ENCODE assay signal across 8 cellular contexts in genomic region chr13:50713849-50714248, GRCh38.
DNase-seq lines count a peak whose midpoint lies in the region; ATAC-seq and TF ChIP-seq lines count a peak whose summit lies in the region.

No MANE protein-coding gene starts in this region.

- POLR2A ChIA-PET in naive thymus-derived CD4-positive, alpha-beta T cell (lab: Charles Lee) = no interaction called here

- peaks cover 0 to 11% of the 10 kb centered on the region in 2 donors for H3K4me1 ChIP-seq in adrenal gland (replicated peaks in 1 of 2)
- H3K4me1 ChIP-seq in naive thymus-derived CD4-positive, alpha-beta T cell (ENCODE audit: control insufficient read depth in 2 of 2, insufficient read depth in 2 of 2, low read length in 2 of 2) = peaks cover 8% of the 10 kb centered on the region in 2 donors

- H3K4me3 Mint-ChIP-seq in IgD-negative memory B cell = peak overlapping the region in 3 of 4 donors; percentile 51 to 83 (median 79)
- H3K4me3 Mint-ChIP-seq in naive thymus-derived CD4-positive, alpha-beta T cell = peak overlapping the region; percentile 68 to 85 (median 78)

- H3K27ac Mint-ChIP-seq in IgD-negative memory B cell = no peak overlapping the region
- H3K27ac Mint-ChIP-seq in naive thymus-derived CD4-positive, alpha-beta T cell = peak overlapping the region in 7 of 9 donors; percentile 4 to 63 (median 28)

- H3K27me3 Mint-ChIP-seq in IgD-negative memory B cell = peaks cover 4% of the 10 kb centered on the region
- peaks cover 0 to 39% (median 5%) of the 10 kb centered on the region in 5 donors for H3K27me3 Mint-ChIP-seq in naive thymus-derived CD4-positive, alpha-beta T cell

- CTCF ChIA-PET in naive thymus-derived CD4-positive, alpha-beta T cell (lab: Charles Lee) = no interaction called here

- H3K9me3 ChIP-seq in adrenal gland (replicated peaks in 1 of 3) = no peaks in the 10 kb centered on the region
- H3K9me3 ChIP-seq in naive thymus-derived CD4-positive, alpha-beta T cell (ENCODE audit: control insufficient read depth in 2 of 3, low read length in 3 of 3) = no peaks in the 10 kb centered on the region

- H3K27me3 ChIP-seq in adrenal gland (no peaks in the 10 kb centered on the region), H7 (ENCODE audit: control insufficient read depth, insufficient read depth, low read length) (no peaks in the 10 kb centered on the region)
- H3K27me3 ChIP-seq in naive thymus-derived CD4-positive, alpha-beta T cell (ENCODE audit: control insufficient read depth in 2 of 2, insufficient read depth in 2 of 2, low read length in 2 of 2) = no peaks in the 10 kb centered on the region

- peak overlapping the region in 3 of 5 donors; percentile 27 to 67 (median 48) for H3K27ac ChIP-seq in adrenal gland
- H3K27ac ChIP-seq in naive thymus-derived CD4-positive, alpha-beta T cell (ENCODE audit: low read depth, low read length) = no peak overlapping the region

- TF ChIP-seq POLR2A in adrenal gland (IDR thresholded peaks at IDR 0.05) = peak in 1 of 2 donors; percentile 23

- 67 to 85% (median 78%) methylated on average over 8 of the region's 8 CpGs for WGBS in adrenal gland, 4 donors

- no peaks in the 10 kb centered on the region for H3K9me3 Mint-ChIP-seq in IgD-negative memory B cell
- H3K9me3 Mint-ChIP-seq in naive thymus-derived CD4-positive, alpha-beta T cell = peaks cover 0 to 2% (median 0%) of the 10 kb centered on the region in 11 donors

- no peaks in the 10 kb centered on the region for H3K36me3 ChIP-seq in adrenal gland (replicated peaks in 1 of 2)
- no peaks in the 10 kb centered on the region for H3K36me3 ChIP-seq in naive thymus-derived CD4-positive, alpha-beta T cell (ENCODE audit: control insufficient read depth in 2 of 3, insufficient read depth in 3 of 3, low read length in 3 of 3)
- H3K36me3 ChIP-seq in H7 (replicated peaks; ENCODE audit: control insufficient read depth, insufficient read depth, low read length) = no peaks in the 10 kb centered on the region

- peak; percentile 67 for ATAC-seq in GM18870 (IDR thresholded peaks at IDR 0.05; ENCODE audit: unreplicated experiment)
- ATAC-seq in naive thymus-derived CD4-positive, alpha-beta T cell = peak; percentile 85

- H3K36me3 Mint-ChIP-seq in IgD-negative memory B cell = peaks cover 8% of the 10 kb centered on the region
- peaks cover 0 to 1% (median 0%) of the 10 kb centered on the region in 5 donors for H3K36me3 Mint-ChIP-seq in naive thymus-derived CD4-positive, alpha-beta T cell

- peaks cover 12 to 16% (median 14%) of the 10 kb centered on the region in 3 donors for H3K4me1 Mint-ChIP-seq in IgD-negative memory B cell
- peaks cover 11 to 26% (median 14%) of the 10 kb centered on the region in 7 donors for H3K4me1 Mint-ChIP-seq in naive thymus-derived CD4-positive, alpha-beta T cell

- peak; percentile 92 for DNase-seq in AG10803 (ENCODE audit: low read depth)
- peak in 3 of 7 donors; percentile 18 to 39 (median 25) for DNase-seq in adrenal gland
- DNase-seq in naive thymus-derived CD4-positive, alpha-beta T cell = peak in 6 of 9 donors; percentile 4 to 25 (median 16)
- DNase-seq in DMS53 treated with DMSO at 0.1 percent for 48 hours (lab: John Stamatoyannopoulos, UW; ENCODE audit: unreplicated experiment) = no peak
- DNase-seq in cerebellar nuclear complex (lab: John Stamatoyannopoulos, UW) = no peak
- no peak for DNase-seq in H7

- intact Hi-C loops in adrenal gland (cut with DNase I) = no loop called here
- intact Hi-C loops in naive thymus-derived CD4-positive, alpha-beta T cell (cut with micrococcal nuclease) = loop anchor here in 1 of 2 donors (10.0 kb wide), 1 partner anchor 201 kb away; no protein-coding TSS in a partner anchor

- TF ChIP-seq CTCF in AG10803 (conservative IDR thresholded peaks at IDR 0.05; ENCODE audit: low read length) (no peak), adrenal gland (IDR thresholded peaks at IDR 0.05) (no peak)

- H3K4me3 ChIP-seq in AG10803 (ENCODE audit: low read length) (no peak overlapping the region), adrenal gland (no peak overlapping the region), H7 (ENCODE audit: insufficient read depth, low read depth, low read length) (no peak overlapping the region)
- H3K4me3 ChIP-seq in naive thymus-derived CD4-positive, alpha-beta T cell (ENCODE audit: low read length) = peak overlapping the region; percentile 12

Comparison
In these comparisons a context has a peak if more than half of its experiments do, and no peak if none do; other contexts are left out.
1. DNase-seq: peak in AG10803 (single experiment) and naive thymus-derived CD4-positive, alpha-beta T cell (6 of 9); none in DMS53 treated with DMSO at 0.1 percent for 48 hours (single experiment), cerebellar nuclear complex (0 of 2) and H7 (single experiment).
2. H3K27ac Mint-ChIP-seq: peak in naive thymus-derived CD4-positive, alpha-beta T cell (7 of 9); none in IgD-negative memory B cell (0 of 3).